8 cellular contexts compared by ENCODE assay signal in genomic region chr1:235079443-235079967, GRCh38. TPM values are rescaled to one million over a fixed set of nuclear protein-coding genes. Genes with fewer than 3 reads are reported as not detected.
DNase-seq lines count a peak whose midpoint lies in the region; ATAC-seq and TF ChIP-seq lines count a peak whose summit lies in the region.

No MANE protein-coding gene starts in this region.

- ATAC-seq in activated CD4-positive, CD25-positive, alpha-beta regulatory T cell treated with anti-CD3 and anti-CD28 coated beads, Interleukin-2, amount 50 U/mL, for 24 hours: peak; percentile 16 to 18
- no peak for ATAC-seq in gastroesophageal sphincter

- no peak for TF ChIP-seq EP300 in gastroesophageal sphincter (IDR thresholded peaks at IDR 0.05)

- H3K4me3 ChIP-seq in gastroesophageal sphincter: no peak overlapping the region
- no peak overlapping the region for H3K4me3 ChIP-seq in MG63

- H3K36me3 ChIP-seq in gastroesophageal sphincter: no peaks in the 10 kb centered on the region
- H3K36me3 ChIP-seq in MG63: no peaks in the 10 kb centered on the region

- no peak for TF ChIP-seq POLR2A in gastroesophageal sphincter (IDR thresholded peaks at IDR 0.05)

- peaks cover 3 to 79% (median 51%) of the 10 kb centered on the region in 3 donors for H3K4me1 ChIP-seq in gastroesophageal sphincter

- H3K9me3 ChIP-seq in gastroesophageal sphincter (no peaks in the 10 kb centered on the region), MG63 (no peaks in the 10 kb centered on the region)

- no peak for DNase-seq in activated CD4-positive, CD25-positive, alpha-beta regulatory T cell treated with anti-CD3 and anti-CD28 coated beads, Interleukin-2, amount 50 U/mL, for 72 hours
- peak; percentile 41 for DNase-seq in NCI-H774 (lab: John Stamatoyannopoulos, UW)
- peak; percentile 51 for DNase-seq in stimulated activated CD8-positive, alpha-beta memory T cell treated with anti-CD3 and anti-CD28 coated beads, Interleukin-4, amount 100 ng/mL, for 48 hours
- no peak for DNase-seq in D341Med (ENCODE audit: low spot score)
- DNase-seq in NCI-H446 treated with DMSO at 0.1 percent for 48 hours (lab: John Stamatoyannopoulos, UW): no peak
- DNase-seq in MG63: no peak

- WGBS in gastroesophageal sphincter (ENCODE audit: low coverage in 1 of 2), 2 donors: no CpG with 5 or more reads among the region's 6 CpGs

- peak overlapping the region; percentile 16 to 87 (median 78) for H3K27ac ChIP-seq in gastroesophageal sphincter

- H3K27me3 ChIP-seq in gastroesophageal sphincter: no peaks in the 10 kb centered on the region
- H3K27me3 ChIP-seq in MG63: no peaks in the 10 kb centered on the region

- no peak for TF ChIP-seq CTCF in gastroesophageal sphincter (IDR thresholded peaks at IDR 0.05)

RNA-seq across cellular contexts. Expression of gene TOMM20, which starts 49.1 kb away (rescaled TPM):
- 100 to 1,000 TPM in 2 of 4 donors, 10 to 100 TPM in 2; 57.8 to 111 (median 99.1) TPM for total RNA-seq in gastroesophageal sphincter
- 132 and 183 TPM in 2 replicates for total RNA-seq in MG63 (2014; rRNA removed; shearing (Covaris generic); ENCODE audit: low replicate concordance)

Comparison
In these comparisons a context has a peak if more than half of its experiments do, and no peak if none do; other contexts are left out.
1. DNase-seq: peak in NCI-H774 (single experiment) and stimulated activated CD8-positive, alpha-beta memory T cell treated with anti-CD3 and anti-CD28 coated beads, Interleukin-4, amount 100 ng/mL, for 48 hours (single experiment); none in activated CD4-positive, CD25-positive, alpha-beta regulatory T cell treated with anti-CD3 and anti-CD28 coated beads, Interleukin-2, amount 50 U/mL, for 72 hours (single experiment), D341Med (single experiment), NCI-H446 treated with DMSO at 0.1 percent for 48 hours (single experiment) and MG63 (single experiment).